ENCODE assay signal across 14 cellular contexts in the genomic region with DNA sequence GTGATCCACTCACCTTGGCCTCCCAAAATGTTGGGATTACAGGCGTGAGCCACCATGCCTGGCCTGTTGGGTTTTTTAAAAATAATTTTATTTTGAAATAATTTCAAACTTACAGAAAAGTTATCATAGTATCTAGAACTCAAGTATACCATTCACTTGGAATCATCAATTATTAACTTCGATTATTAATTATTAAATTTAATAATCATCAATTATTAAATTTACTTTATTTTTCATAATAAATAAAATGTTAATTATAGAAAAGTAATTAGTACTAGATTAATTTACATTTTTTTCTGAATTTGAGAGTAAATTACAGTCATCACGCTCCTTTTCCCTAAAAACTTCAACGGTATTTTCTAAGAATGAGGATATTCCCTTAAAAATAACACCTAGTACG. TPM values are rescaled to one million over a fixed set of nuclear protein-coding genes. Genes with fewer than 3 reads are reported as not detected.
"Had no signal": no experiment of that assay in that cellular context is flagged by ENCODE, and none has a peak within 500 bp of the region (broad histone marks: within the 10 kb centered on the region; RNA-seq: fewer than 3 reads in every experiment).

No MANE protein-coding gene starts in this region.

- H3K4me1 ChIP-seq: ascending aorta, breast epithelium, foreskin keratinocyte, prostate gland had no signal

- H3K27ac ChIP-seq: ascending aorta, breast epithelium, foreskin keratinocyte, prostate gland had no signal

- H3K9me3 ChIP-seq: ascending aorta, breast epithelium, prostate gland had no signal

- H3K4me3 ChIP-seq: ascending aorta, breast epithelium, prostate gland had no signal

- ATAC-seq: foreskin keratinocyte, right cardiac atrium had no signal

- H3K36me3 Mint-ChIP-seq: type B pancreatic cell had no signal

- H3K27ac Mint-ChIP-seq: type B pancreatic cell had no signal

- H3K4me3 Mint-ChIP-seq: nephron progenitor cell, type B pancreatic cell had no signal

- H3K9me3 Mint-ChIP-seq: nephron progenitor cell had no signal

- H3K36me3 ChIP-seq: ascending aorta, breast epithelium, prostate gland had no signal

- DNase-seq: activated CD4-positive, alpha-beta T cell treated with anti-CD3 and anti-CD28 coated beads for 1 hour; activated effector memory CD4-positive, alpha-beta T cell treated with Interleukin-2 at 50 U/mL for 16 hours; cerebellar nuclear complex; foreskin keratinocyte; head of caudate nucleus; mesendoderm; nephron progenitor cell; right cardiac atrium; small intestine; stimulated activated CD4-positive, alpha-beta T cell treated with anti-CD3 and anti-CD28 coated beads, Interleukin-4, amount 100 ng/mL, for 24 hours had no signal

- H3K27me3 ChIP-seq: ascending aorta had no signal

- FAIRE-seq: small intestine had no signal

RNA-seq across cellular contexts. Expression of a gene that starts 13.7 kb away (rescaled TPM):
- total RNA-seq: ascending aorta, foreskin keratinocyte had no signal
- polyA plus RNA-seq: foreskin keratinocyte had no signal
